Comparison of ENCODE assay signal across 12 cellular contexts in the genomic region with DNA sequence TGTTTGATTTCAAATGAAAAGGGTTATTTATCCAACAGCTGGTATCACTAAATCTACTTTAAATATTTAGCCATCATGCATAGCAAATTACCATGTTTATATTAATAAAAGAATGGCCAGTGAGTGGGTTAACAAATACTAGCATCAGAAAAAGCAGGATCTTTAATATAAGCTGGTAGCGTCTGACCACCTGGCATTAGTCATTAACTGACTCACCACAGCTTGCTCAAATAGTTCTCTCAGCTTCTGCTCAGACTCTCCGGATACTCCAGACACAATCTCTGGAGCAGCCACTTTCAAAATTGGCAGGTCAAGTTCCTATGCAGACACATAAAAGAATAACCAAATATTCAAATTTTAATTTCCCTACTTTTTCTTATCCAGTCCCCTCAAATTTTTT. TPM values are rescaled to one million over a fixed set of nuclear protein-coding genes. Genes with fewer than 3 reads are reported as not detected.
DNase-seq lines count a peak whose midpoint lies in the region; ATAC-seq, FAIRE-seq and TF ChIP-seq lines count a peak whose summit lies in the region.
"Had no signal": no experiment of that assay in that cellular context is flagged by ENCODE, and none has a peak within 500 bp of the region (broad histone marks: within the 10 kb centered on the region; RNA-seq: fewer than 3 reads in every experiment).

No MANE protein-coding gene starts in this region.

- peaks cover 14% of the 10 kb centered on the region for H3K4me1 ChIP-seq in A549
- H3K4me1 ChIP-seq in foreskin keratinocyte, result peaks cover 4% of the 10 kb centered on the region
- H3K4me1 ChIP-seq: BLaER1 had no signal

- no peak for TF ChIP-seq RAD21 in A549 (conservative IDR thresholded peaks at IDR 0.05 in 1 of 2, IDR thresholded peaks at IDR 0.05 in 1 of 2)

- peak overlapping the region; percentile 43 for H3K4me2 ChIP-seq in A549
- H3K4me2 ChIP-seq: BLaER1 had no signal

- no peak for TF ChIP-seq EP300 in A549 (IDR thresholded peaks at IDR 0.05)

- CTCF ChIA-PET in A549 (lab: Yijun Ruan, JAX) (interaction anchor here (1.0 to 1.4 kb wide), 3 partner anchors 117 to 184 kb away, joined by 3 to 6 read pairs (median 3); a partner anchor contains a TSS), WTC11 (lab: Charles Lee) (interaction anchor here (0.5 to 0.6 kb wide), 2 partner anchors 41 to 147 kb away, joined by 3 read pairs; no protein-coding TSS in a partner anchor)

- no peaks in the 10 kb centered on the region for H3K27me3 Mint-ChIP-seq in WTC11 (ENCODE audit: low read depth)

- no peaks in the 10 kb centered on the region for H3K9me3 ChIP-seq in A549
- H3K9me3 ChIP-seq: BLaER1 had no signal

- H3K27me3 ChIP-seq in foreskin keratinocyte, result no peaks in the 10 kb centered on the region
- H3K27me3 ChIP-seq: BLaER1 had no signal

- 5% methylated on average over 2 of the region's 2 CpGs for WGBS in A549 (ENCODE audit: missing lambda C conversion rate)

- H3K27ac ChIP-seq in A549, result no peak overlapping the region
- peak overlapping the region; percentile 6; the same call in 1 of the 2 replicates for H3K27ac ChIP-seq in VCaP
- peak overlapping the region; percentile 23 for H3K27ac ChIP-seq in foreskin keratinocyte
- H3K27ac ChIP-seq: BLaER1 had no signal

- ATAC-seq in A549 (peak; percentile 88 to 92; a peak in 5 of 6 replicates), foreskin keratinocyte (peak; percentile 99), WTC11 (no peak)

- no peak overlapping the region for H3K4me3 ChIP-seq in A549
- H3K4me3 ChIP-seq: BLaER1 had no signal

- no peak for FAIRE-seq in A549 (lab: Jason Lieb, UNC)

- no peak for TF ChIP-seq POLR2A in A549 (IDR thresholded peaks at IDR 0.05; ENCODE audit: low read length)

- no peak for TF ChIP-seq CTCF in A549 (IDR thresholded peaks at IDR 0.05)
- no peak for TF ChIP-seq CTCF in VCaP (conservative IDR thresholded peaks at IDR 0.05)
- TF ChIP-seq CTCF in foreskin keratinocyte (conservative IDR thresholded peaks at IDR 0.05), result no peak
- TF ChIP-seq CTCF in WTC11 (IDR thresholded peaks at IDR 0.05), result no peak

- H3K4me3 Mint-ChIP-seq in WTC11, result no peak overlapping the region

- no peaks in the 10 kb centered on the region for H3K9me3 Mint-ChIP-seq in WTC11

- POLR2A ChIA-PET in A549 (lab: Yijun Ruan, JAX) (interaction anchor here (0.9 kb wide), 1 partner anchor 29 kb away, joined by 3 read pairs; a partner anchor contains a TSS), WTC11 (lab: Charles Lee) (no interaction called here)

- peaks cover 46% of the 10 kb centered on the region for H3K36me3 Mint-ChIP-seq in WTC11

- no peaks in the 10 kb centered on the region for H3K4me1 Mint-ChIP-seq in WTC11

- DNase-seq in A549 (ENCODE audit: low read depth in 1 of 2, low spot score in 1 of 2) (peak; percentile 43 to 45), HPDE6-E6E7 (ENCODE audit: extremely low spot score) (peak; percentile 66), foreskin keratinocyte (peak; percentile 53 to 76), midbrain (lab: John Stamatoyannopoulos, UW) (no peak), WTC11 (ENCODE audit: low spot score) (no peak), NCI-H774 (lab: John Stamatoyannopoulos, UW) (no peak), T-helper 2 cell (no peak)
- DNase-seq: activated CD4-positive, CD25-positive, alpha-beta regulatory T cell; NCI-H2081 treated with DMSO at 0.1 percent for 48 hours; stimulated activated CD4-positive, alpha-beta T cell treated with anti-CD3 and anti-CD28 coated beads, Interleukin-2, amount 100 ng/mL, for 48 hours had no signal

- H3K27ac Mint-ChIP-seq in WTC11, result no peak overlapping the region

TF ChIP-seq in A549, 52 proteins besides CTCF, POLR2A, EP300 and RAD21:
- peak; percentile 64 for TF ChIP-seq FOSL2 (IDR thresholded peaks at IDR 0.05)
- TF ChIP-seq FOSL2 (CRISPR knock-in tag; IDR thresholded peaks at IDR 0.05), result peak; percentile 74
- no peak for TF ChIP-seq HEYL (CRISPR knock-in tag; IDR thresholded peaks at IDR 0.05)
- 0 out of 2 replicates have a peak, but pooled peaks have one; percentile 10 for TF ChIP-seq JUNB (IDR thresholded peaks at IDR 0.05)

TF ChIP-seq in WTC11, 78 proteins besides CTCF, POLR2A, EP300 and RAD21 (continues in another document):
- TF ChIP-seq, protein P1, sequence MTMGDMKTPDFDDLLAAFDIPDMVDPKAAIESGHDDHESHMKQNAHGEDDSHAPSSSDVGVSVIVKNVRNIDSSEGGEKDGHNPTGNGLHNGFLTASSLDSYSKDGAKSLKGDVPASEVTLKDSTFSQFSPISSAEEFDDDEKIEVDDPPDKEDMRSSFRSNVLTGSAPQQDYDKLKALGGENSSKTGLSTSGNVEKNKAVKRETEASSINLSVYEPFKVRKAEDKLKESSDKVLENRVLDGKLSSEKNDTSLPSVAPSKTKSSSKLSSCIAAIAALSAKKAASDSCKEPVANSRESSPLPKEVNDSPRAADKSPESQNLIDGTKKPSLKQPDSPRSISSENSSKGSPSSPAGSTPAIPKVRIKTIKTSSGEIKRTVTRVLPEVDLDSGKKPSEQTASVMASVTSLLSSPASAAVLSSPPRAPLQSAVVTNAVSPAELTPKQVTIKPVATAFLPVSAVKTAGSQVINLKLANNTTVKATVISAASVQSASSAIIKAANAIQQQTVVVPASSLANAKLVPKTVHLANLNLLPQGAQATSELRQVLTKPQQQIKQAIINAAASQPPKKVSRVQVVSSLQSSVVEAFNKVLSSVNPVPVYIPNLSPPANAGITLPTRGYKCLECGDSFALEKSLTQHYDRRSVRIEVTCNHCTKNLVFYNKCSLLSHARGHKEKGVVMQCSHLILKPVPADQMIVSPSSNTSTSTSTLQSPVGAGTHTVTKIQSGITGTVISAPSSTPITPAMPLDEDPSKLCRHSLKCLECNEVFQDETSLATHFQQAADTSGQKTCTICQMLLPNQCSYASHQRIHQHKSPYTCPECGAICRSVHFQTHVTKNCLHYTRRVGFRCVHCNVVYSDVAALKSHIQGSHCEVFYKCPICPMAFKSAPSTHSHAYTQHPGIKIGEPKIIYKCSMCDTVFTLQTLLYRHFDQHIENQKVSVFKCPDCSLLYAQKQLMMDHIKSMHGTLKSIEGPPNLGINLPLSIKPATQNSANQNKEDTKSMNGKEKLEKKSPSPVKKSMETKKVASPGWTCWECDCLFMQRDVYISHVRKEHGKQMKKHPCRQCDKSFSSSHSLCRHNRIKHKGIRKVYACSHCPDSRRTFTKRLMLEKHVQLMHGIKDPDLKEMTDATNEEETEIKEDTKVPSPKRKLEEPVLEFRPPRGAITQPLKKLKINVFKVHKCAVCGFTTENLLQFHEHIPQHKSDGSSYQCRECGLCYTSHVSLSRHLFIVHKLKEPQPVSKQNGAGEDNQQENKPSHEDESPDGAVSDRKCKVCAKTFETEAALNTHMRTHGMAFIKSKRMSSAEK (CRISPR knock-in tag; IDR thresholded peaks at IDR 0.05; ENCODE audit: borderline replicate concordance), result no peak
- TF ChIP-seq, protein P2, sequence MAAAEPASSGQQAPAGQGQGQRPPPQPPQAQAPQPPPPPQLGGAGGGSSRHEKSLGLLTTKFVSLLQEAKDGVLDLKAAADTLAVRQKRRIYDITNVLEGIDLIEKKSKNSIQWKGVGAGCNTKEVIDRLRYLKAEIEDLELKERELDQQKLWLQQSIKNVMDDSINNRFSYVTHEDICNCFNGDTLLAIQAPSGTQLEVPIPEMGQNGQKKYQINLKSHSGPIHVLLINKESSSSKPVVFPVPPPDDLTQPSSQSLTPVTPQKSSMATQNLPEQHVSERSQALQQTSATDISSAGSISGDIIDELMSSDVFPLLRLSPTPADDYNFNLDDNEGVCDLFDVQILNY (CRISPR knock-in tag; IDR thresholded peaks at IDR 0.05), result no peak
- TF ChIP-seq, protein P3, sequence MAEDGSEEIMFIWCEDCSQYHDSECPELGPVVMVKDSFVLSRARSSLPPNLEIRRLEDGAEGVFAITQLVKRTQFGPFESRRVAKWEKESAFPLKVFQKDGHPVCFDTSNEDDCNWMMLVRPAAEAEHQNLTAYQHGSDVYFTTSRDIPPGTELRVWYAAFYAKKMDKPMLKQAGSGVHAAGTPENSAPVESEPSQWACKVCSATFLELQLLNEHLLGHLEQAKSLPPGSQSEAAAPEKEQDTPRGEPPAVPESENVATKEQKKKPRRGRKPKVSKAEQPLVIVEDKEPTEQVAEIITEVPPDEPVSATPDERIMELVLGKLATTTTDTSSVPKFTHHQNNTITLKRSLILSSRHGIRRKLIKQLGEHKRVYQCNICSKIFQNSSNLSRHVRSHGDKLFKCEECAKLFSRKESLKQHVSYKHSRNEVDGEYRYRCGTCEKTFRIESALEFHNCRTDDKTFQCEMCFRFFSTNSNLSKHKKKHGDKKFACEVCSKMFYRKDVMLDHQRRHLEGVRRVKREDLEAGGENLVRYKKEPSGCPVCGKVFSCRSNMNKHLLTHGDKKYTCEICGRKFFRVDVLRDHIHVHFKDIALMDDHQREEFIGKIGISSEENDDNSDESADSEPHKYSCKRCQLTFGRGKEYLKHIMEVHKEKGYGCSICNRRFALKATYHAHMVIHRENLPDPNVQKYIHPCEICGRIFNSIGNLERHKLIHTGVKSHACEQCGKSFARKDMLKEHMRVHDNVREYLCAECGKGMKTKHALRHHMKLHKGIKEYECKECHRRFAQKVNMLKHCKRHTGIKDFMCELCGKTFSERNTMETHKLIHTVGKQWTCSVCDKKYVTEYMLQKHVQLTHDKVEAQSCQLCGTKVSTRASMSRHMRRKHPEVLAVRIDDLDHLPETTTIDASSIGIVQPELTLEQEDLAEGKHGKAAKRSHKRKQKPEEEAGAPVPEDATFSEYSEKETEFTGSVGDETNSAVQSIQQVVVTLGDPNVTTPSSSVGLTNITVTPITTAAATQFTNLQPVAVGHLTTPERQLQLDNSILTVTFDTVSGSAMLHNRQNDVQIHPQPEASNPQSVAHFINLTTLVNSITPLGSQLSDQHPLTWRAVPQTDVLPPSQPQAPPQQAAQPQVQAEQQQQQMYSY (CRISPR knock-in tag; IDR thresholded peaks at IDR 0.05), result no peak

RNA-seq across cellular contexts. Expression of a gene that starts 29.6 kb away (rescaled TPM):
- polyA plus RNA-seq in A549 (2011; rRNA removed), result 20.7 and 28.6 TPM in 2 replicates
- polyA plus RNA-seq in A549 (2012; cell fraction: cytosol; rRNA removed), result 11.6 and 12.3 TPM in 2 replicates
- 14.2 and 22.5 TPM in 2 replicates for polyA plus RNA-seq in A549 (2012; cell fraction: nucleus; rRNA removed)
- polyA plus RNA-seq in A549 (2017; fragmentation: RNase III; extraction: RNeasy Plus Mini Kit Qiagen cat#74134 plus additional on column Dnase treatment), result 21.9 to 23.2 TPM (median 22.3 TPM) in 3 replicates
- 14.7 and 16.7 TPM in 2 replicates for polyA minus RNA-seq in A549 (2011; rRNA and poly(A)+ RNA removed)
- 25.4 and 30.4 TPM in 2 replicates for total RNA-seq in foreskin keratinocyte
- 20.2 and 22.1 TPM in 2 replicates for polyA plus RNA-seq in foreskin keratinocyte
- 32.8 to 34.7 TPM (median 33.4 TPM) in 3 replicates for total RNA-seq in WTC11 (2021)

RNA-seq across cellular contexts. Expression of a gene that starts 56.3 kb away (rescaled TPM):
- 102 and 124 TPM in 2 replicates for polyA plus RNA-seq in A549 (2011; rRNA removed)
- polyA plus RNA-seq in A549 (2012; cell fraction: cytosol; rRNA removed), result 46.4 and 58.0 TPM in 2 replicates
- 25.9 and 33.0 TPM in 2 replicates for polyA plus RNA-seq in A549 (2012; cell fraction: nucleus; rRNA removed)
- polyA plus RNA-seq in A549 (2017; fragmentation: RNase III; extraction: RNeasy Plus Mini Kit Qiagen cat#74134 plus additional on column Dnase treatment), result 98.6 to 104 TPM (median 104 TPM) in 3 replicates
- polyA minus RNA-seq in A549 (2011; rRNA and poly(A)+ RNA removed), result 42.3 and 43.4 TPM in 2 replicates
- total RNA-seq in foreskin keratinocyte, result 83.1 and 84.1 TPM in 2 replicates
- 123 and 130 TPM in 2 replicates for polyA plus RNA-seq in foreskin keratinocyte
- total RNA-seq in WTC11 (2021), result 64.3 to 77.8 TPM (median 66.0 TPM) in 3 replicates

Comparison
In these comparisons a context has a peak if more than half of its experiments do, and no peak if none do; other contexts are left out.
1. DNase-seq: peak in A549 (2 of 2), HPDE6-E6E7 (single experiment) and foreskin keratinocyte (2 of 2); none in midbrain (single experiment), WTC11 (single experiment), NCI-H774 (single experiment) and T-helper 2 cell (0 of 5).
2. H3K27ac ChIP-seq: peak in VCaP (single experiment) and foreskin keratinocyte (single experiment); none in A549 (0 of 2).